In genomic region chr22:49179886-49180682, GRCh38 we compare ENCODE assay signal across 23 cellular contexts.
"Had no signal": no experiment of that assay in that cellular context is flagged by ENCODE, and none has a peak within 500 bp of the region (broad histone marks: within the 10 kb centered on the region; RNA-seq: fewer than 3 reads in every experiment).

No MANE protein-coding gene starts in this region.

- H3K9me3 Mint-ChIP-seq: activated CD4-positive, alpha-beta memory T cell treated with anti-CD3 and anti-CD28 coated beads, Interleukin-2, amount 10 ng/mL, durations not matched to agents 7 days and 5 days; activated naive CD4-positive, alpha-beta T cell treated with anti-CD3 and anti-CD28 coated beads for 36 hours; activated T-helper 17 cell treated with anti-CD3 and anti-CD28 coated beads, Interleukin-2, amount 50 U/mL, for 72 hours had no signal

- H3K4me3 Mint-ChIP-seq: activated CD4-positive, alpha-beta memory T cell treated with anti-CD3 and anti-CD28 coated beads, Interleukin-2, amount 10 ng/mL, durations not matched to agents 7 days and 5 days; activated CD4-positive, alpha-beta T cell treated with anti-CD3 and anti-CD28 coated beads for 36 hours; activated naive CD4-positive, alpha-beta T cell treated with anti-CD3 and anti-CD28 coated beads for 36 hours; activated naive CD8-positive, alpha-beta T cell; activated T-helper 17 cell treated with anti-CD3 and anti-CD28 coated beads, Interleukin-2, amount 50 U/mL, for 72 hours; brain had no signal

- H3K36me3 ChIP-seq: WERI-Rb-1 had no signal

- H3K4me3 ChIP-seq: SK-N-MC had no signal

- ATAC-seq: activated CD4-positive, alpha-beta T cell treated with anti-CD3 and anti-CD28 coated beads for 36 hours; activated T-helper 17 cell treated with anti-CD3 and anti-CD28 coated beads, Interleukin-2, amount 50 U/mL, for 72 hours had no signal

- DNase-seq: activated CD4-positive, alpha-beta memory T cell treated with anti-CD3 and anti-CD28 coated beads, Interleukin-2, amount 10 ng/mL, durations not matched to agents 7 days and 5 days; activated CD4-positive, alpha-beta T cell treated with anti-CD3 and anti-CD28 coated beads for 36 hours; activated CD4-positive, alpha-beta T cell treated with anti-CD3 and anti-CD28 coated beads, Interleukin-2, amount 50 U/mL, for 1 hour; activated gamma-delta T cell; activated naive CD4-positive, alpha-beta T cell treated with anti-CD3 and anti-CD28 coated beads for 36 hours; activated T-cell treated with anti-CD3 and anti-CD28 coated beads for 4 hours; activated T-cell treated with anti-CD3 and anti-CD28 coated beads, Interleukin-2, amount 50 U/mL, for 48 hours; amygdala; KG1; NCI-H1092; NCI-H1930; NCI-H2107; NCI-H2171 treated with DMSO at 0.1 percent for 48 hours; NCI-H226; NCI-H510A; NCI-H526 treated with DMSO at 0.1 percent for 48 hours; NCI-H82; T-helper 1 cell; WERI-Rb-1 had no signal

- H3K36me3 Mint-ChIP-seq: activated naive CD8-positive, alpha-beta T cell; brain had no signal

- H3K27ac Mint-ChIP-seq: activated CD4-positive, alpha-beta memory T cell treated with anti-CD3 and anti-CD28 coated beads, Interleukin-2, amount 10 ng/mL, durations not matched to agents 7 days and 5 days; activated CD4-positive, alpha-beta T cell treated with anti-CD3 and anti-CD28 coated beads for 36 hours; activated naive CD4-positive, alpha-beta T cell treated with anti-CD3 and anti-CD28 coated beads for 36 hours; activated naive CD8-positive, alpha-beta T cell; activated T-helper 17 cell treated with anti-CD3 and anti-CD28 coated beads, Interleukin-2, amount 50 U/mL, for 72 hours had no signal

- H3K27me3 Mint-ChIP-seq: activated CD4-positive, alpha-beta memory T cell treated with anti-CD3 and anti-CD28 coated beads, Interleukin-2, amount 10 ng/mL, durations not matched to agents 7 days and 5 days had no signal

- H3K4me1 Mint-ChIP-seq: activated CD4-positive, alpha-beta memory T cell treated with anti-CD3 and anti-CD28 coated beads, Interleukin-2, amount 10 ng/mL, durations not matched to agents 7 days and 5 days; activated CD4-positive, alpha-beta T cell treated with anti-CD3 and anti-CD28 coated beads for 36 hours; activated T-helper 17 cell treated with anti-CD3 and anti-CD28 coated beads, Interleukin-2, amount 50 U/mL, for 72 hours; brain had no signal

- H3K27ac ChIP-seq: SK-N-MC, WERI-Rb-1 had no signal
